35 cellular contexts compared by ENCODE assay signal in the genomic region with DNA sequence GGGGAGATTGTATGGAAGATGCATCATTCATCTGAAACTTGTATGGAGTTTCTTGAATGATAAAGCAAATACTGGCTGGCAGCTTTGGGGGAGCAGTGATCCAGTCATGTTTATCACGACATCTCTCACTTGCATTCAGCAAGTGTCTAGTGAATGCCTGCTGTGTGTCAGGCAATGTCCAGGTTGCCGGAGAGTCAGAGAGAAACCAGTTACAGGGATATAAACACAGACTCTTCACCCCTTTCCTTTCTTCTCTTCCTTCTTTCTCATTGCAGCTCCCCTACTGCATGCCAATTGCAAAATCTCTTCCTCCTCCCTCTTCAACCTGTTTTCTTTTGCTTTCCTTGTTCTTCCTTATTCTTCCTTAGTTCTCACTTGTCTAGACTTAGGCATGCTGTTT.
"Had no signal": no experiment of that assay in that cellular context is flagged by ENCODE, and none has a peak within 500 bp of the region (broad histone marks: within the 10 kb centered on the region; RNA-seq: fewer than 3 reads in every experiment).

No MANE protein-coding gene starts in this region.

- H3K9me3 ChIP-seq: MG63 had no signal

- H3K4me3 ChIP-seq: MG63 had no signal

- DNase-seq: Karpas-422, Kasumi-1, MG63, MM.1S, MV-4-11, NCI-H1048, NCI-H1092, NCI-H1092 treated with DMSO at 0.1 percent for 48 hours, NCI-H1105, NCI-H1105 treated with DMSO at 0.1 percent for 48 hours, NCI-H1417, NCI-H1417 treated with DMSO at 0.1 percent for 48 hours, NCI-H1436, NCI-H1436 treated with DMSO at 0.1 percent for 48 hours, NCI-H146, NCI-H1694, NCI-H1694 treated with DMSO at 0.1 percent for 48 hours, NCI-H187, NCI-H187 treated with DMSO at 0.1 percent for 48 hours, NCI-H1930, NCI-H2029, NCI-H2029 treated with DMSO at 0.1 percent for 48 hours, NCI-H2081, NCI-H2081 treated with DMSO at 0.1 percent for 48 hours, NCI-H2107, NCI-H2171, NCI-H2171 treated with DMSO at 0.1 percent for 48 hours, NCI-H2227 treated with DMSO at 0.1 percent for 48 hours, NCI-H226, NCI-H345, NCI-H446, NCI-H446 treated with DMSO at 0.1 percent for 48 hours, NCI-H510A, NCI-H510A treated with DMSO at 0.1 percent for 48 hours, NCI-H524 had no signal

- H3K36me3 ChIP-seq: MG63 had no signal
